ENCODE assay signal across 18 cellular contexts in the genomic region with DNA sequence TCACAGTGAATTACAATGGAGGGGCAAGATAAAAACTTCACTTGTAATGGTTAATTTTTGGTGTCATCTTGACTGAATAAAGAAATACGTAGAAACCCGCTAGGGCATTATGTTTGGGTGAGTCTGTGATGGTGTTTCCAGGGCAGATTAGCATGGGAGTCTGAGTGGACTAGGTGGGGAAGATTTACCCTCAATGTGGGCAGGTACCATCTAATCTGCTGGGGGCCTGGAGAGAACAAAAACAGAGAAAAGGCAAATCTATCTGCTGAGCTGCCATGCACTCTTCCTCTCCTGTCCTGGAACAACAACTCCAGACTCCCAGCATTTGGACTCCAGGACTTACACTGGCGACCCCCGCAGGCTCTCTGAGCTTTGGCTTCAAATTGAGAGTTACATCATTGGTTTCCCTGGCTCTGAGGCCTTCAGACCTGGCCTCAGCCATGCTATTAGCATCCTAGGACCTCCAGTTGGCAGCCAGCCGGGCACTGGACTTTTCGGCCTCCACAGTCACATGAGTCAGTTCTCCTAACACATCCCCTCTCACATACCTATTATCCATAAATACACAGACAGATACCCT. TPM values are rescaled to one million over a fixed set of nuclear protein-coding genes. Genes with fewer than 3 reads are reported as not detected.
DNase-seq lines count a peak whose midpoint lies in the region; ATAC-seq, FAIRE-seq and TF ChIP-seq lines count a peak whose summit lies in the region.
"Had no signal": no experiment of that assay in that cellular context is flagged by ENCODE, and none has a peak within 500 bp of the region (broad histone marks: within the 10 kb centered on the region; RNA-seq: fewer than 3 reads in every experiment).

No MANE protein-coding gene starts in this region.

- FAIRE-seq in H1 (lab: Jason Lieb, UNC), result no peak

- H3K36me3 ChIP-seq in H1 (ENCODE audit: control insufficient read depth in 2 of 4, insufficient read depth in 4 of 4, low read length in 3 of 4) (peaks cover 0 to 3% (median 0%) of the 10 kb centered on the region in 4 experiments; a peak in 1 of 8 replicates), mesendoderm (ENCODE audit: control insufficient read depth, insufficient read depth, low read length) (no peaks in the 10 kb centered on the region), testis (ENCODE audit: low read depth, missing control alignments) (no peaks in the 10 kb centered on the region)
- H3K36me3 ChIP-seq: SJSA1 had no signal

- H3K4ac ChIP-seq in H1 (replicated peaks; ENCODE audit: insufficient read length, low read depth, low read length) (no peak overlapping the region), mesendoderm (ENCODE audit: low read depth, low read length) (no peak overlapping the region)

- TF ChIP-seq POLR2A in H1 (IDR thresholded peaks at IDR 0.05; ENCODE audit: control extremely low read depth in 1 of 2, low read depth in 2 of 2, low read length in 2 of 2) (no peak), testis (IDR thresholded peaks at IDR 0.05) (no peak)

- no peak overlapping the region for H2AFZ ChIP-seq in H1 (ENCODE audit: low read length)

- no peak overlapping the region for H3K27ac ChIP-seq in H1 (ENCODE audit: low read depth, low read length)
- H3K27ac ChIP-seq in mesendoderm (ENCODE audit: low read depth, low read length), result no peak overlapping the region
- peak overlapping the region; percentile 64 to 77 for H3K27ac ChIP-seq in testis
- H3K27ac ChIP-seq: 22Rv1; BLaER1 treated with 17β-estradiol and CSF1 and Interleukin-3, amounts not matched to agents 10 nM and 100 nM; RWPE1; SJSA1 had no signal

- no peak overlapping the region for H2BK12ac ChIP-seq in H1 (ENCODE audit: low read depth, low read length)

- H3K23ac ChIP-seq in H1 (ENCODE audit: insufficient read length) (no peak overlapping the region), mesendoderm (ENCODE audit: low read length) (no peak overlapping the region)

- no peak overlapping the region for H2BK20ac ChIP-seq in H1 (ENCODE audit: low read length)

- no peak overlapping the region for H3K14ac ChIP-seq in H1 (ENCODE audit: insufficient read length)

- H3K18ac ChIP-seq in H1 (ENCODE audit: extremely low read depth, low read length) (no peak overlapping the region), mesendoderm (ENCODE audit: low read length) (no peak overlapping the region)

- H2BK120ac ChIP-seq in H1 (replicated peaks; ENCODE audit: low read depth, low read length) (no peak overlapping the region), mesendoderm (ENCODE audit: low read depth, low read length) (no peak overlapping the region)

- no peak overlapping the region for H4K91ac ChIP-seq in H1 (replicated peaks; ENCODE audit: insufficient read length, low read length)

- H3K9ac ChIP-seq in H1 (replicated peaks in 1 of 4; ENCODE audit: extremely low read depth in 1 of 4, low read depth in 3 of 4, low read length in 3 of 4), result no peak overlapping the region
- H3K9ac ChIP-seq in mesendoderm (ENCODE audit: low read length), result no peak overlapping the region
- H3K9ac ChIP-seq: BLaER1 treated with 17β-estradiol and CSF1 and Interleukin-3, amounts not matched to agents 10 nM and 100 nM had no signal

- ATAC-seq in HG03175 (IDR thresholded peaks at IDR 0.05; ENCODE audit: unreplicated experiment) (no peak), left colon (no peak)

- POLR2A ChIA-PET in H1 (lab: Charles Lee; ENCODE audit: partially characterized antibody), result interaction anchor here (1.4 to 2.0 kb wide), 2 partner anchors 12 to 19 kb away, joined by 5 to 7 read pairs; no protein-coding TSS in a partner anchor

- peaks cover 4 to 7% of the 10 kb centered on the region in 2 experiments; a peak in 2 of 4 replicates for H3K9me3 ChIP-seq in H1 (ENCODE audit: insufficient read depth in 2 of 2, low read depth in 1 of 2, low read length in 1 of 2)
- no peaks in the 10 kb centered on the region for H3K9me3 ChIP-seq in testis

- H4K20me1 ChIP-seq in H1 (replicated peaks in 1 of 2; ENCODE audit: control insufficient read depth in 1 of 2, insufficient read depth in 2 of 2, low read length in 2 of 2), result peaks cover 0 to 3% of the 10 kb centered on the region in 2 experiments
- H4K20me1 ChIP-seq: BLaER1 treated with 17β-estradiol and CSF1 and Interleukin-3, amounts not matched to agents 10 nM and 100 nM had no signal

- H3K79me1 ChIP-seq in H1 (ENCODE audit: low read depth, low read length) (peaks cover 5% of the 10 kb centered on the region), mesendoderm (ENCODE audit: low read length) (peaks cover 6% of the 10 kb centered on the region)

- H4K5ac ChIP-seq in H1 (ENCODE audit: insufficient read length, low read depth, low read length), result no peak overlapping the region
- H4K5ac ChIP-seq in mesendoderm (ENCODE audit: low read length), result no peak overlapping the region

- DNase-seq in activated CD8-positive, alpha-beta memory T cell treated with anti-CD3 and anti-CD28 coated beads, Interleukin-2, amount 50 U/mL, for 48 hours, result peak; percentile 15
- no peak for DNase-seq in activated CD8-positive, alpha-beta memory T cell treated with anti-CD3 and anti-CD28 coated beads for 24 hours
- DNase-seq in H1 (ENCODE audit: low read depth in 1 of 2, low spot score in 2 of 2), result no peak
- DNase-seq in mesendoderm, result peak; percentile 52
- no peak for DNase-seq in testis
- DNase-seq in SHP77 (lab: John Stamatoyannopoulos, UW), result no peak
- DNase-seq in left colon, result no peak
- DNase-seq: H7, MV-4-11, NCI-H1436, NCI-H2029 treated with DMSO at 0.1 percent for 48 hours, NCI-H524 treated with DMSO at 0.1 percent for 48 hours had no signal

- H3K56ac ChIP-seq in H1 (replicated peaks; ENCODE audit: insufficient read length, low read depth, low read length), result no peak overlapping the region
- H3K56ac ChIP-seq in mesendoderm (ENCODE audit: low read length), result no peak overlapping the region

- no peaks in the 10 kb centered on the region for H3K27me3 ChIP-seq in H1 (replicated peaks in 1 of 4; ENCODE audit: control insufficient read depth in 3 of 4, extremely low read depth in 1 of 4, insufficient read depth in 3 of 4, low read length in 3 of 4)
- no peaks in the 10 kb centered on the region for H3K27me3 ChIP-seq in mesendoderm (ENCODE audit: insufficient read depth, low read length, poor library complexity)
- H3K27me3 ChIP-seq in testis, result no peaks in the 10 kb centered on the region
- H3K27me3 ChIP-seq: BLaER1 treated with 17β-estradiol and CSF1 and Interleukin-3, amounts not matched to agents 10 nM and 100 nM; SJSA1 had no signal

- peak in 1 of 3 experiments; percentile 16; a peak in 1 of 4 replicates for TF ChIP-seq CTCF in H1 (IDR thresholded peaks at IDR 0.05; ENCODE audit: control extremely low read depth in 1 of 3, insufficient read depth in 1 of 3, low read depth in 1 of 3, low read length in 3 of 3)
- TF ChIP-seq CTCF in testis (IDR thresholded peaks at IDR 0.05), result no peak

- H3K79me2 ChIP-seq in H1 (ENCODE audit: control insufficient read depth in 1 of 2, insufficient read depth in 2 of 2, low read length in 2 of 2), result peaks cover 0 to 65% of the 10 kb centered on the region in 2 experiments; a peak in 2 of 4 replicates
- peaks cover 40% of the 10 kb centered on the region for H3K79me2 ChIP-seq in mesendoderm (ENCODE audit: control insufficient read depth, insufficient read depth, low read length)

- H3K4me2 ChIP-seq in H1 (ENCODE audit: insufficient read depth in 1 of 2, low read depth in 2 of 2, low read length in 2 of 2) (no peak overlapping the region), mesendoderm (ENCODE audit: low read length) (no peak overlapping the region)
- H3K4me2 ChIP-seq: BLaER1 treated with 17β-estradiol and CSF1 and Interleukin-3, amounts not matched to agents 10 nM and 100 nM had no signal

- CTCF ChIA-PET in H1 (lab: Charles Lee; ENCODE audit: partially characterized antibody), result interaction anchor here (0.9 to 1.9 kb wide), 3 partner anchors 11 to 57 kb away, joined by 3 to 7 read pairs (median 3); no protein-coding TSS in a partner anchor

- no peak overlapping the region for H2BK5ac ChIP-seq in H1 (ENCODE audit: low read depth, low read length)
- H2BK5ac ChIP-seq in mesendoderm (ENCODE audit: low read length), result no peak overlapping the region

- H2AK5ac ChIP-seq in H1 (ENCODE audit: low read depth, low read length), result no peak overlapping the region
- H2AK5ac ChIP-seq in mesendoderm (ENCODE audit: low read length), result no peak overlapping the region

- intact Hi-C loops in testis (cut with DNase I; ENCODE audit: low total_unique reads) (no loop called here), left colon (cut with DNase I, micrococcal nuclease) (no loop called here)

- 75% methylated on average over 6 of the region's 6 CpGs; no CpG with 5 or more reads in 1 of the 2 experiments for WGBS in H1 (ENCODE audit: extremely low coverage in 1 of 2, insufficient coverage in 1 of 2, insufficient read length in 1 of 2, insufficient replicate concordance in 2 of 2, low coverage in 1 of 2, low lambda C conversion rate in 2 of 2, missing lambda C conversion rate in 1 of 2), 2 experiments
- no CpG with 5 or more reads among the region's 6 CpGs for WGBS in mesendoderm (ENCODE audit: extremely low coverage, insufficient coverage, low lambda C conversion rate)
- WGBS in testis, 2 donors, result 67 to 82% methylated on average over 6 of the region's 6 CpGs

- TF ChIP-seq RAD21 in H1 (IDR thresholded peaks at IDR 0.05 in 1 of 2, conservative IDR thresholded peaks at IDR 0.05 in 1 of 2; ENCODE audit: low read depth in 2 of 2, low read length in 2 of 2), result peak; percentile 2 to 20; a peak in 1 of 4 replicates

- H2BK15ac ChIP-seq in H1 (ENCODE audit: low read length), result no peak overlapping the region
- H2BK15ac ChIP-seq in mesendoderm (replicated peaks; ENCODE audit: low read depth), result no peak overlapping the region

- H3K23me2 ChIP-seq in H1 (ENCODE audit: low read depth, low read length), result no peaks in the 10 kb centered on the region; the same call in 1 of the 2 replicates

- H3K4me1 ChIP-seq in H1 (replicated peaks in 1 of 4; ENCODE audit: control insufficient read depth in 3 of 4, insufficient read depth in 4 of 4, low read length in 3 of 4) (peaks cover 0 to 7% (median 3%) of the 10 kb centered on the region in 4 experiments; a peak in 2 of 7 replicates), mesendoderm (ENCODE audit: control insufficient read depth, low read depth, low read length) (peaks cover 6% of the 10 kb centered on the region), testis (peaks cover 15% of the 10 kb centered on the region)

- no peak overlapping the region for H3K4me3 ChIP-seq in H1 (ENCODE audit: extremely low read depth in 1 of 4, insufficient read depth in 2 of 4, low read depth in 3 of 4, low read length in 4 of 4)
- no peak overlapping the region for H3K4me3 ChIP-seq in mesendoderm (ENCODE audit: low read length)
- H3K4me3 ChIP-seq in testis, result no peak overlapping the region
- H3K4me3 ChIP-seq: BLaER1 treated with 17β-estradiol and CSF1 and Interleukin-3, amounts not matched to agents 10 nM and 100 nM; SJSA1 had no signal

- H4K8ac ChIP-seq in H1 (ENCODE audit: extremely low read depth, insufficient read depth, low read length), result no peak overlapping the region
- no peak overlapping the region for H4K8ac ChIP-seq in mesendoderm (ENCODE audit: low read depth, low read length)

- no peak for TF ChIP-seq EP300 in H1 (IDR thresholded peaks at IDR 0.05; ENCODE audit: borderline replicate concordance in 1 of 2, low read depth in 2 of 2, low read length in 2 of 2)

RNA-seq across cellular contexts. Expression of gene NINL, which starts 19.7 kb away (rescaled TPM):
- 27.3 and 30.0 TPM in 2 replicates for total RNA-seq in H1 (2021; fragmentation: NEBNext Ultra II Directional; extraction: Animal tissue kit (Norgen Biotek cat#: 25700))
- polyA plus RNA-seq in H1 (2011; rRNA removed) (14.0 and 15.3 TPM in 2 replicates), testis (ENCODE audit: insufficient read depth, low read depth, low replicate concordance) (17.9 TPM)
- 22.8 TPM for polyA plus RNA-seq in H1 (2011; cell fraction: cytosol; rRNA removed)
- polyA plus RNA-seq in H1 (2011; cell fraction: nucleus; rRNA removed), result 39.3 TPM
- polyA plus RNA-seq in H1 (2012, experiment 1 of 2), result 28.0 to 40.8 TPM (median 30.5 TPM) in 4 replicates
- polyA plus RNA-seq in H1 (2012, experiment 2 of 2), result 9.2 TPM
- 17.2 TPM for polyA plus RNA-seq in H1 (2013, experiment 1 of 2)
- 15.1 TPM for polyA plus RNA-seq in H1 (2013, experiment 2 of 2)
- 12.3 and 19.9 TPM in 2 replicates for polyA minus RNA-seq in H1 (2011; rRNA and poly(A)+ RNA removed)
- polyA minus RNA-seq in H1 (2011; cell fraction: cytosol; rRNA and poly(A)+ RNA removed), result 12.2 TPM
- polyA minus RNA-seq in H1 (2011; cell fraction: nucleus; rRNA and poly(A)+ RNA removed), result 19.7 TPM
- polyA plus RNA-seq in mesendoderm (2013, experiment 1 of 2), result 9.5 TPM
- 9.8 TPM for polyA plus RNA-seq in mesendoderm (2013, experiment 2 of 2)
- total RNA-seq in testis (10 to 100 TPM; 32.8 to 33.4 TPM), left colon (1 to 10 TPM; 5.0 to 5.2 TPM)
- total RNA-seq: HT-29 had no signal

RNA-seq across cellular contexts. Expression of gene NANP, which starts 58.1 kb away (rescaled TPM):
- 6.2 and 6.6 TPM in 2 replicates for total RNA-seq in H1 (2021; fragmentation: NEBNext Ultra II Directional; extraction: Animal tissue kit (Norgen Biotek cat#: 25700))
- polyA plus RNA-seq in H1 (2011; rRNA removed) (2.7 and 3.8 TPM in 2 replicates), testis (ENCODE audit: insufficient read depth, low read depth, low replicate concordance) (4.4 TPM)
- 3.6 TPM for polyA plus RNA-seq in H1 (2011; cell fraction: cytosol; rRNA removed)
- 0.87 TPM for polyA plus RNA-seq in H1 (2011; cell fraction: nucleus; rRNA removed)
- 2.7 to 4.8 TPM (median 3.4 TPM) in 4 replicates for polyA plus RNA-seq in H1 (2012, experiment 1 of 2)
- polyA plus RNA-seq in H1 (2012, experiment 2 of 2), result 0.52 TPM
- 5.8 TPM for polyA plus RNA-seq in H1 (2013, experiment 1 of 2)
- 6.0 TPM for polyA plus RNA-seq in H1 (2013, experiment 2 of 2)
- 3.0 and 3.8 TPM in 2 replicates for polyA minus RNA-seq in H1 (2011; rRNA and poly(A)+ RNA removed)
- 3.5 TPM for polyA minus RNA-seq in H1 (2011; cell fraction: cytosol; rRNA and poly(A)+ RNA removed)
- 2.0 TPM for polyA minus RNA-seq in H1 (2011; cell fraction: nucleus; rRNA and poly(A)+ RNA removed)
- 7.5 TPM for polyA plus RNA-seq in mesendoderm (2013, experiment 1 of 2)
- 7.7 TPM for polyA plus RNA-seq in mesendoderm (2013, experiment 2 of 2)
- total RNA-seq in testis (1 to 10 TPM; 6.3 to 6.9 TPM), left colon (1 to 10 TPM; 2.7 to 3.7 TPM)

Comparison
In these comparisons a context has a peak if more than half of its experiments do, and no peak if none do; other contexts are left out.
1. DNase-seq: peak in activated CD8-positive, alpha-beta memory T cell treated with anti-CD3 and anti-CD28 coated beads, Interleukin-2, amount 50 U/mL, for 48 hours (single experiment) and mesendoderm (single experiment); none in activated CD8-positive, alpha-beta memory T cell treated with anti-CD3 and anti-CD28 coated beads for 24 hours (single experiment), H1 (0 of 2), testis (single experiment), SHP77 (0 of 2) and left colon (0 of 2).
2. H3K27ac ChIP-seq: peak in testis (2 of 2); none in H1 (single experiment) and mesendoderm (single experiment).